Comparison of ENCODE assay signal across 8 cellular contexts in the genomic region with DNA sequence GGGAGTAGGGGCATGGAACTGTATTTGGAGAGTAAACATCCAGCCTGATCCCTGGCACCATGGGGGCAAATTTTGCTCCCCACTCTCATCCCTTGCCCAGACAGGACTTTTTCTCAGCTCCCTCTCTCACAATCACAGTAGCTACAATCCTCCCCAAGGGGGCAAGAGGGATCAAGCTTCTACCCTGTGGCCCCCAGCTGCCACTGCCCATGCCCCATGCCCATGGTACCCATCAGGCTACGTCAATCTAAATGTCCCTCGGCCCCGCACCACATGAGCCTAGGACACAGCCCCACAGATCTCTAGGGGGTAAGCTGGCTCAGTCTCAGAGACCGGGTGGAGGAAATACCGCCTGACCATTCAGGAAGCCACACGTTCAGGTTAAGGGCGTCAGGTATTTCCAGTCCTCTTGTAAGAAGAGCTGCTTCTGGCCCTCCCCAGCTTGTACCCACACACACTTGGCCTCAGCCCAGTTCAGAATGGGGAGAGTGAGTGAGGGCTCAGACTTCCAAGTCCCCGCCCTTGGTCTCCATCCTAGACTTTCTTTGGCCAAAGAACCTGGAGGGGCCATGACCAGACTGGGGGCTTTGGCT. TPM values are rescaled to one million over a fixed set of nuclear protein-coding genes. Genes with fewer than 3 reads are reported as not detected.
DNase-seq lines count a peak whose midpoint lies in the region; ATAC-seq and TF ChIP-seq lines count a peak whose summit lies in the region.

No MANE protein-coding gene starts in this region.

- no peak for TF ChIP-seq CTCF in PC-3 (conservative IDR thresholded peaks at IDR 0.05; ENCODE audit: low read depth, low read length)
- no peak for TF ChIP-seq CTCF in gastrocnemius medialis (IDR thresholded peaks at IDR 0.05 in 4 of 5, conservative IDR thresholded peaks at IDR 0.05 in 1 of 5)
- TF ChIP-seq CTCF in GM13977 (IDR thresholded peaks at IDR 0.05; ENCODE audit: extremely low read depth, insufficient read depth, missing control alignments): no peak

- H3K27ac ChIP-seq in PC-3 (ENCODE audit: low read length) (no peak overlapping the region), epithelial cell of prostate (peak overlapping the region; percentile 32), gastrocnemius medialis (peak overlapping the region; percentile 87 to 99 (median 94))

- in situ Hi-C loops in G401 (cut with HindIII; ENCODE audit: low sequenced_read_pairs): loop anchor here (25.0 kb wide), 1 partner anchor 133 kb away; no protein-coding TSS in a partner anchor
- in situ Hi-C loops in gastrocnemius medialis (cut with MboI; ENCODE audit: low sequenced_read_pairs in 4 of 4): no loop called here
- in situ Hi-C loops in GM13977 (cut with MboI; ENCODE audit: low pct_unique_long_range_greater_than_20kb, low sequenced_read_pairs, unreplicated experiment): no loop called here

- H4K20me1 ChIP-seq in PC-3 (ENCODE audit: low read length): no peaks in the 10 kb centered on the region

- H3K79me2 ChIP-seq in PC-3 (ENCODE audit: low read length): peaks cover 20% of the 10 kb centered on the region

- intact Hi-C loops in PC-3 (cut with micrococcal nuclease) (no loop called here), gastrocnemius medialis (cut with DNase I; ENCODE audit: low total_unique reads) (loop anchor here (10.0 kb wide), 2 partner anchors 469 to 1149 kb away; a partner anchor contains a TSS)

- no peak for TF ChIP-seq POLR2A in gastrocnemius medialis (IDR thresholded peaks at IDR 0.05)

- H3K27me3 ChIP-seq in PC-3 (ENCODE audit: low read length) (no peaks in the 10 kb centered on the region), gastrocnemius medialis (no peaks in the 10 kb centered on the region)

- no peak overlapping the region for H2AFZ ChIP-seq in PC-3 (ENCODE audit: low read length)

- peaks cover under 1% of the 10 kb centered on the region; the same call in 1 of the 2 replicates for H3K36me3 ChIP-seq in PC-3 (ENCODE audit: low read depth, low read length)
- no peaks in the 10 kb centered on the region for H3K36me3 ChIP-seq in gastrocnemius medialis

- DNase-seq in G401 (ENCODE audit: low spot score) (peak; percentile 46), PC-3 (peak; percentile 20), epithelial cell of prostate (ENCODE audit: low read depth, low spot score) (no peak), gastrocnemius medialis (peak in 1 of 2 donors; percentile 80), GM13977 (ENCODE audit: low spot score) (no peak), glomerular visceral epithelial cell (ENCODE audit: extremely low spot score) (no peak), NCI-H1694 treated with DMSO at 0.1 percent for 48 hours (lab: John Stamatoyannopoulos, UW) (no peak)

- no TSS peak for BruUV-seq in PC-3 (replicated peaks; lab: Mats Ljungman, UMichigan)

- H3K4me1 ChIP-seq in PC-3 (ENCODE audit: insufficient read depth, low read length): peaks cover 12% of the 10 kb centered on the region; the same call in 1 of the 2 replicates
- peaks cover 58 to 68% of the 10 kb centered on the region in 2 donors for H3K4me1 ChIP-seq in gastrocnemius medialis

- H3K9me3 ChIP-seq in PC-3 (ENCODE audit: low read length) (no peaks in the 10 kb centered on the region), gastrocnemius medialis (no peaks in the 10 kb centered on the region)

- no peak for ATAC-seq in PC-3
- peak in 1 of 2 donors; percentile 2 for ATAC-seq in gastrocnemius medialis
- no peak for ATAC-seq in GM18519 (IDR thresholded peaks at IDR 0.05; ENCODE audit: low FRiP score, unreplicated experiment)

- H3K4me3 ChIP-seq in PC-3 (ENCODE audit: low read length) (peak overlapping the region; percentile 40; the same call in 1 of the 2 replicates), gastrocnemius medialis (peak overlapping the region; percentile 33 to 95 (median 64))

- POLR2A ChIA-PET in PC-3 (lab: Charles Lee; ENCODE audit: unreplicated experiment): no interaction called here

- H3F3A ChIP-seq in PC-3 (ENCODE audit: low read length, unreplicated experiment): no peaks in the 10 kb centered on the region

- CTCF ChIA-PET in PC-3 (lab: Charles Lee): no interaction called here

- H3K9ac ChIP-seq in PC-3 (ENCODE audit: low read length): no peak overlapping the region

- no peaks in the 10 kb centered on the region for H3K9me2 ChIP-seq in PC-3 (replicated peaks; ENCODE audit: low read length)

- H3K4me2 ChIP-seq in PC-3 (ENCODE audit: low read length): peak overlapping the region; percentile 91

RNA-seq across cellular contexts. Expression of a gene that starts 1.8 kb away (rescaled TPM):
- total RNA-seq in G401 (2014; rRNA removed; shearing (Covaris generic)): 6.4 and 7.6 TPM in 2 replicates
- 4.3 and 6.0 TPM in 2 replicates for total RNA-seq in PC-3 (2014; rRNA removed)
- total RNA-seq in gastrocnemius medialis: 100 to 1,000 TPM; 236 to 432 (median 340) TPM

RNA-seq across cellular contexts. Expression of a gene that starts 4.4 kb away (rescaled TPM):
- total RNA-seq in G401 (2014; rRNA removed; shearing (Covaris generic)): 3,500 and 4,218 TPM in 2 replicates
- 2,496 and 2,509 TPM in 2 replicates for total RNA-seq in PC-3 (2014; rRNA removed)
- 1,000 to 10,000 TPM; 1,960 to 2,584 (median 2,358) TPM for total RNA-seq in gastrocnemius medialis

RNA-seq across cellular contexts. Expression of a gene that starts 29.7 kb away (rescaled TPM):
- total RNA-seq in G401 (2014; rRNA removed; shearing (Covaris generic)): not detected in 2 replicates
- total RNA-seq in PC-3 (2014; rRNA removed) (0.58 TPM in 1 of 2 replicates, not detected in the other), gastrocnemius medialis (under 1 TPM in 2 of 4 donors, not detected in 2; 0.20 to 0.22 TPM)

RNA-seq across cellular contexts. Expression of a gene that starts 30.1 kb away (rescaled TPM):
- total RNA-seq in G401 (2014; rRNA removed; shearing (Covaris generic)): 0.03 TPM in 1 of 2 replicates, not detected in the other
- total RNA-seq in PC-3 (2014; rRNA removed) (not detected in 2 replicates), gastrocnemius medialis (not detected)

RNA-seq across cellular contexts. Expression of a gene that starts 44.2 kb away (rescaled TPM):
- 1.5 and 4.7 TPM in 2 replicates for total RNA-seq in G401 (2014; rRNA removed; shearing (Covaris generic))
- total RNA-seq in PC-3 (2014; rRNA removed) (not detected in 2 replicates), gastrocnemius medialis (1 to 10 TPM in 3 of 4 donors, under 1 TPM in 1; 0.49 to 4.5 (median 2.4) TPM)

Comparison
In these comparisons a context has a peak if more than half of its experiments do, and no peak if none do; other contexts are left out.
1. DNase-seq: peak in G401 (single experiment) and PC-3 (single experiment); none in epithelial cell of prostate (single experiment), GM13977 (single experiment), glomerular visceral epithelial cell (single experiment) and NCI-H1694 treated with DMSO at 0.1 percent for 48 hours (single experiment).
2. RNA of a gene that starts 1.8 kb away (total RNA-seq): 236 to 432 TPM in gastrocnemius medialis; 6.4 to 7.6 TPM in G401 and 4.3 to 6.0 TPM in PC-3; every median in the first group is over 10 times any median in the second.